32 cellular contexts compared by ENCODE assay signal in the genomic region with DNA sequence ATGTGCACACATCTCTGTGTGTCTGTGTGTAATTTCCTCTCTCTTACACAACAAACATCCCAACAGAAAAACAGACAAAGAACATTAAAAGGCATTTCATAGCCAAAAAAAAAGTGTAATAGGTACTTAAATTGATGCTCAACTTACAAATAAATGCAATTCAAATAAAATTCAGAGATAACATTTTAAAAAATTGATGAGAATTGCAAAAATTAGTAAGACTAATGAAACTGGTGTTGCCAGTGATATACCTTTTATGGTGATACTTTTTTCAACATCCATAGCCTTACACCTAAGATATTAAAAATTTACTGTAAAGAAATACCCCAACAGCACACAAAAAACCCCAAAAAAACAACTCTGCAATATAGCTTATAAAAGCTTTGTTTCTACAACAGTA.
"Had no signal": no experiment of that assay in that cellular context is flagged by ENCODE, and none has a peak within 500 bp of the region (broad histone marks: within the 10 kb centered on the region; RNA-seq: fewer than 3 reads in every experiment).

No MANE protein-coding gene starts in this region.

- H3K9me3 ChIP-seq: adrenal gland, body of pancreas, breast epithelium had no signal

- H3K4me3 ChIP-seq: adrenal gland, body of pancreas, breast epithelium had no signal

- H3K27me3 ChIP-seq: adrenal gland, body of pancreas, brain microvascular endothelial cell, breast epithelium had no signal

- ATAC-seq: activated CD8-positive, alpha-beta T cell treated with anti-CD3 and anti-CD28 coated beads for 36 hours; activated naive CD4-positive, alpha-beta T cell treated with anti-CD3 and anti-CD28 coated beads, Interleukin-2, amount 50 U/mL, for 72 hours; activated T-cell treated with anti-CD3 and anti-CD28 coated beads, Interleukin-2, amount 50 U/mL, for 4 hours; activated T-cell treated with anti-CD3 and anti-CD28 coated beads, Interleukin-2, amount 50 U/mL, for 72 hours; activated T-helper 17 cell treated with anti-CD3 and anti-CD28 coated beads, Interleukin-2, amount 50 U/mL, for 72 hours; body of pancreas had no signal

- H3K4me1 ChIP-seq: adrenal gland, body of pancreas, breast epithelium had no signal

- DNase-seq: activated B cell treated with CpG ODN at 0.5 μM for 24 hours; activated CD4-positive, alpha-beta memory T cell treated with anti-CD3 and anti-CD28 coated beads for 36 hours; activated CD4-positive, alpha-beta T cell treated with anti-CD3 and anti-CD28 coated beads for 4 hours; activated CD4-positive, alpha-beta T cell treated with anti-CD3 and anti-CD28 coated beads, Interleukin-2, amount 10 ng/mL, durations not matched to agents 24 days and 14 days; activated CD4-positive, alpha-beta T cell treated with anti-CD3 and anti-CD28 coated beads, Interleukin-2, amount 50 U/mL, for 1 hour; activated CD4-positive, alpha-beta T cell treated with anti-CD3 and anti-CD28 coated beads, Interleukin-2, amount 50 U/mL, for 4 hours; activated CD4-positive, CD25-positive, alpha-beta regulatory T cell treated with anti-CD3 and anti-CD28 coated beads, Interleukin-2, amount 50 U/mL, for 72 hours; activated CD8-positive, alpha-beta memory T cell treated with anti-CD3 and anti-CD28 coated beads, Interleukin-2, amount 50 U/mL, for 4 hours; activated CD8-positive, alpha-beta T cell treated with anti-CD3 and anti-CD28 coated beads for 36 hours; activated effector memory CD4-positive, alpha-beta T cell treated with anti-CD3 and anti-CD28 coated beads, Interleukin-2, amount 50 U/mL, for 16 hours; activated gamma-delta T cell treated with Interleukin-2 at 50 U/mL for 16 hours; activated naive CD4-positive, alpha-beta T cell; activated naive CD4-positive, alpha-beta T cell treated with anti-CD3 and anti-CD28 coated beads for 36 hours; activated naive CD4-positive, alpha-beta T cell treated with anti-CD3 and anti-CD28 coated beads, Interleukin-2, amount 50 U/mL, for 16 hours; activated naive CD8-positive, alpha-beta T cell treated with anti-CD3 and anti-CD28 coated beads for 36 hours; activated T-cell treated with anti-CD3 and anti-CD28 coated beads for 4 hours; activated T-cell treated with anti-CD3 and anti-CD28 coated beads, Interleukin-2, amount 50 U/mL, for 1 hour; activated T-cell treated with anti-CD3 and anti-CD28 coated beads, Interleukin-2, amount 50 U/mL, for 4 hours; activated T-cell treated with anti-CD3 and anti-CD28 coated beads, Interleukin-2, amount 50 U/mL, for 72 hours; adrenal gland; amniotic stem cell; aorta; body of pancreas; brain microvascular endothelial cell; central memory CD4-positive, alpha-beta T cell; T-helper 1 cell; T-helper 2 cell; T-helper 9 cell had no signal

- H3K27ac ChIP-seq: adrenal gland, body of pancreas, brain microvascular endothelial cell, breast epithelium, VCaP had no signal
